ENCODE assay signal across 24 cellular contexts in the genomic region with DNA sequence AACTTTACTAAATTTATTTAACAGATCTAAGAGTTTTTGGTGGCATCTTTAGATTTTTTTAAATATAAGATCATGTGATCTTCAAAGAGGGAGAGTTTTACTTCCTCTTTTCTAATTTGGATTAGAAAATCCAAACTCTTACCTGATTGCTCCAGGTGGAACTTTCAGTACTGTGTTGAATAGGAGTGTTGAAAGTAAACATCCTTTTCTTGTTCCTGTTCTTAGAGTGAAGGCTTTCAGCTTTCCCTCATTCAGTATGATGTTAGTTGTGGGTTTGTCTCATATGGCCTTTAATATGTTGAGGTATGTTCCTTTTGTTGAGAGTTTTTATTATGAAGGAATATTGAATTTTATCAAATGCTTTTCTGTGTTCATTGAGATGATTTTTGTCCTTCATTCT.
DNase-seq lines count a peak whose midpoint lies in the region; ATAC-seq lines count a peak whose summit lies in the region.
"Had no signal": no experiment of that assay in that cellular context is flagged by ENCODE, and none has a peak within 500 bp of the region (broad histone marks: within the 10 kb centered on the region; RNA-seq: fewer than 3 reads in every experiment).

No MANE protein-coding gene starts in this region.

- no peaks in the 10 kb centered on the region for H3K36me3 Mint-ChIP-seq in activated naive CD4-positive, alpha-beta T cell treated with anti-CD3 and anti-CD28 coated beads for 36 hours (ENCODE audit: low read depth)
- H3K36me3 Mint-ChIP-seq: activated CD8-positive, alpha-beta memory T cell treated with anti-CD3 and anti-CD28 coated beads, Interleukin-2, amount 10 ng/mL, durations not matched to agents 7 days and 5 days; CD4-positive, CD25-positive, alpha-beta regulatory T cell; naive B cell had no signal

- H3K4me1 Mint-ChIP-seq in activated naive CD4-positive, alpha-beta T cell treated with anti-CD3 and anti-CD28 coated beads for 36 hours (ENCODE audit: low read depth) = no peaks in the 10 kb centered on the region
- H3K4me1 Mint-ChIP-seq: activated CD8-positive, alpha-beta memory T cell treated with anti-CD3 and anti-CD28 coated beads, Interleukin-2, amount 10 ng/mL, durations not matched to agents 7 days and 5 days; CD4-positive, CD25-positive, alpha-beta regulatory T cell; naive B cell had no signal

- no peak overlapping the region for H3K4me3 Mint-ChIP-seq in activated naive CD4-positive, alpha-beta T cell treated with anti-CD3 and anti-CD28 coated beads for 36 hours
- H3K4me3 Mint-ChIP-seq: activated CD8-positive, alpha-beta memory T cell treated with anti-CD3 and anti-CD28 coated beads, Interleukin-2, amount 10 ng/mL, durations not matched to agents 7 days and 5 days; CD4-positive, CD25-positive, alpha-beta regulatory T cell; naive B cell; stimulated activated naive CD8-positive, alpha-beta T cell treated with anti-CD3 and anti-CD28 coated beads, Interleukin-15, Interleukin-2, amounts not matched to agents 100 ng/mL and 50 ng/mL, for 24 hours had no signal

- intact Hi-C loops in activated naive CD4-positive, alpha-beta T cell treated with anti-CD3 and anti-CD28 coated beads for 36 hours (cut with micrococcal nuclease) = no loop called here

- no peaks in the 10 kb centered on the region for H3K9me3 Mint-ChIP-seq in activated naive CD4-positive, alpha-beta T cell treated with anti-CD3 and anti-CD28 coated beads for 36 hours

- CTCF ChIA-PET in activated naive CD4-positive, alpha-beta T cell treated with anti-CD3 and anti-CD28 coated beads for 36 hours (lab: Charles Lee) = no interaction called here

- peaks cover 5% of the 10 kb centered on the region for H3K27me3 Mint-ChIP-seq in activated naive CD4-positive, alpha-beta T cell treated with anti-CD3 and anti-CD28 coated beads for 36 hours (ENCODE audit: low read depth)
- H3K27me3 Mint-ChIP-seq: activated CD8-positive, alpha-beta memory T cell treated with anti-CD3 and anti-CD28 coated beads, Interleukin-2, amount 10 ng/mL, durations not matched to agents 7 days and 5 days; CD4-positive, CD25-positive, alpha-beta regulatory T cell; naive B cell had no signal

- H3K27ac Mint-ChIP-seq in activated naive CD4-positive, alpha-beta T cell treated with anti-CD3 and anti-CD28 coated beads for 36 hours = no peak overlapping the region
- H3K27ac Mint-ChIP-seq: activated CD8-positive, alpha-beta memory T cell treated with anti-CD3 and anti-CD28 coated beads, Interleukin-2, amount 10 ng/mL, durations not matched to agents 7 days and 5 days; CD4-positive, CD25-positive, alpha-beta regulatory T cell; naive B cell; stimulated activated naive CD8-positive, alpha-beta T cell treated with anti-CD3 and anti-CD28 coated beads, Interleukin-15, Interleukin-2, amounts not matched to agents 100 ng/mL and 50 ng/mL, for 24 hours had no signal

- ATAC-seq in GM19351 (IDR thresholded peaks at IDR 0.05; ENCODE audit: unreplicated experiment) (peak; percentile 91), GM21717 (IDR thresholded peaks at IDR 0.05; ENCODE audit: unreplicated experiment) (peak; percentile 62), HG03108 (IDR thresholded peaks at IDR 0.05; ENCODE audit: unreplicated experiment) (peak; percentile 92)
- ATAC-seq: activated CD8-positive, alpha-beta memory T cell treated with anti-CD3 and anti-CD28 coated beads, Interleukin-2, amount 10 ng/mL, durations not matched to agents 7 days and 5 days; gastrocnemius medialis; SK-N-SH treated with all-trans-retinoic acid at 6 μM for 48 hours had no signal

- DNase-seq in activated naive CD4-positive, alpha-beta T cell treated with anti-CD3 and anti-CD28 coated beads for 36 hours = no peak
- DNase-seq in A172 (ENCODE audit: low spot score) = no peak
- no peak for DNase-seq in activated CD4-positive, alpha-beta T cell treated with anti-CD3 and anti-CD28 coated beads for 1 hour
- DNase-seq in DMS79 (lab: John Stamatoyannopoulos, UW) = no peak
- DNase-seq: activated CD4-positive, alpha-beta T cell treated with anti-CD3 and anti-CD28 coated beads for 4 hours; activated CD8-positive, alpha-beta memory T cell treated with anti-CD3 and anti-CD28 coated beads, Interleukin-2, amount 10 ng/mL, durations not matched to agents 7 days and 5 days; activated naive CD4-positive, alpha-beta T cell treated with anti-CD3 and anti-CD28 coated beads, Interleukin-2, amount 50 U/mL, for 16 hours; CD4-positive, CD25-positive, alpha-beta regulatory T cell; cortex of kidney; esophagus squamous epithelium; gastrocnemius medialis; hippocampal formation; left ventricle myocardium inferior; naive B cell; NCI-H1105 treated with DMSO at 0.1 percent for 48 hours; NCI-H2081; NCI-H345; NCI-H82; T-helper 2 cell had no signal
